ENCODE assay signal across 8 cellular contexts in genomic region chr15:78944202-78944625, GRCh38. TPM values are rescaled to one million over a fixed set of nuclear protein-coding genes. Genes with fewer than 3 reads are reported as not detected.
DNase-seq lines count a peak whose midpoint lies in the region; ATAC-seq, FAIRE-seq and TF ChIP-seq lines count a peak whose summit lies in the region.

No MANE protein-coding gene starts in this region.

- H3K4me3 ChIP-seq in BJ (ENCODE audit: low read depth, low read length) (peak overlapping the region; percentile 46), dorsolateral prefrontal cortex (peak overlapping the region; percentile 51 to 84 (median 72))

- H3K27ac Mint-ChIP-seq in naive thymus-derived CD8-positive, alpha-beta T cell: no peak overlapping the region

- no peak for FAIRE-seq in frontal cortex (lab: Jason Lieb, UNC)

- CTCF ChIA-PET in BJ (lab: Yijun Ruan, JAX): interaction anchor here (0.9 to 1.1 kb wide), 2 partner anchors 240 to 241 kb away, joined by 3 read pairs; no protein-coding TSS in a partner anchor

- POLR2A ChIA-PET in BJ (lab: Charles Lee): interaction anchor here (0.7 kb wide), 1 partner anchor 177 kb away, joined by 3 read pairs; no protein-coding TSS in a partner anchor
- POLR2A ChIA-PET in naive thymus-derived CD8-positive, alpha-beta T cell (lab: Charles Lee): no interaction called here

- no peaks in the 10 kb centered on the region for H3K36me3 Mint-ChIP-seq in naive thymus-derived CD8-positive, alpha-beta T cell

- no peak for TF ChIP-seq CTCF in BJ (IDR thresholded peaks at IDR 0.05; ENCODE audit: insufficient read depth, low read depth, low read length)
- TF ChIP-seq CTCF in dorsolateral prefrontal cortex (IDR thresholded peaks at IDR 0.05 in 54 of 56, conservative IDR thresholded peaks at IDR 0.05 in 2 of 56; ENCODE audit: low read depth in 1 of 56, partially characterized antibody in 56 of 56): no peak

- DNase-seq in BJ (ENCODE audit: low read depth) (no peak), HuH-7.5 (ENCODE audit: low spot score) (peak; percentile 58), dorsolateral prefrontal cortex (no peak), ecto neural progenitor cell (ENCODE audit: low spot score) (no peak), middle frontal gyrus (ENCODE audit: extremely low spot score, low spot score) (no peak), frontal cortex (ENCODE audit: low spot score in 2 of 2) (no peak)
- no peak for DNase-seq in naive thymus-derived CD8-positive, alpha-beta T cell

- H3K27me3 ChIP-seq in BJ (ENCODE audit: control insufficient read depth, insufficient read depth, low read length) (peaks cover 5% of the 10 kb centered on the region), dorsolateral prefrontal cortex (no peaks in the 10 kb centered on the region)

- no peaks in the 10 kb centered on the region for H3K36me3 ChIP-seq in BJ (ENCODE audit: control insufficient read depth, insufficient read depth, low read length)

- H3K4me3 Mint-ChIP-seq in naive thymus-derived CD8-positive, alpha-beta T cell: peak overlapping the region; percentile 54 to 81 (median 74)

- no peaks in the 10 kb centered on the region for H3K9me3 Mint-ChIP-seq in naive thymus-derived CD8-positive, alpha-beta T cell

- H3K27ac ChIP-seq in dorsolateral prefrontal cortex: peak overlapping the region in 49 of 59 donors; percentile 2 to 90 (median 59)

- ATAC-seq in GM21360 (IDR thresholded peaks at IDR 0.05; ENCODE audit: unreplicated experiment): peak; percentile 19
- peak in 1 of 2 donors; percentile 17 for ATAC-seq in naive thymus-derived CD8-positive, alpha-beta T cell

- H3K4me1 Mint-ChIP-seq in naive thymus-derived CD8-positive, alpha-beta T cell: peaks cover 0 to 29% (median 6%) of the 10 kb centered on the region in 4 donors

- peaks cover 0 to 9% (median 0%) of the 10 kb centered on the region in 5 donors for H3K27me3 Mint-ChIP-seq in naive thymus-derived CD8-positive, alpha-beta T cell

- intact Hi-C loops in dorsolateral prefrontal cortex (cut with DNase I): no loop called here

RNA-seq across cellular contexts. Expression of gene CTSH, which starts 0.6 kb away (rescaled TPM):
- polyA plus RNA-seq in BJ (2011; rRNA removed): 30.9 and 40.2 TPM in 2 replicates
- 7.5 and 10.2 TPM in 2 replicates for polyA minus RNA-seq in BJ (2011; rRNA and poly(A)+ RNA removed)
- total RNA-seq in dorsolateral prefrontal cortex (100 to 1,000 TPM in 19 of 120 experiments, 10 to 100 TPM in 101; 37.9 to 182 (median 75.8) TPM), frontal cortex (4.9 TPM)
- 1 to 10 TPM; 6.5 to 7.9 TPM for total RNA-seq in naive thymus-derived CD8-positive, alpha-beta T cell
- 1 to 10 TPM; 3.6 to 5.8 (median 4.7) TPM for polyA plus RNA-seq in naive thymus-derived CD8-positive, alpha-beta T cell
